In genomic region chr6:28742668-28743270, GRCh38 we compare ENCODE assay signal across 8 cellular contexts.
A peak's percentile ranks its signal among the peaks of the same experiment; 100 is the strongest.
DNase-seq lines count a peak whose midpoint lies in the region; ATAC-seq and TF ChIP-seq lines count a peak whose summit lies in the region.

No MANE protein-coding gene starts in this region.

- 6% methylated on average over 19 of the region's 19 CpGs for WGBS in hepatocyte (ENCODE audit: low lambda C conversion rate, missing lambda C conversion rate)

- H3K36me3 ChIP-seq in hepatocyte (replicated peaks; ENCODE audit: insufficient read depth, low read depth), result no peaks in the 10 kb centered on the region

- H3K9me3 ChIP-seq in hepatocyte (ENCODE audit: low read depth), result no peaks in the 10 kb centered on the region

- no peaks in the 10 kb centered on the region for H3K9me2 ChIP-seq in hepatocyte (replicated peaks; ENCODE audit: insufficient read depth)

- POLR2A ChIA-PET in HEK293T (lab: Yijun Ruan, JAX), result interaction anchor here (0.6 kb wide), 1 partner anchor 15 kb away, joined by 4 read pairs; no protein-coding TSS in a partner anchor

- DNase-seq in COLO829 (ENCODE audit: low spot score), result peak; percentile 85
- DNase-seq in HEK293T (ENCODE audit: extremely low spot score), result no peak
- peak; percentile 75 to 89 for DNase-seq in SW 1271 (lab: John Stamatoyannopoulos, UW)
- DNase-seq in hepatocyte (ENCODE audit: low spot score), result peak; percentile 16

- H4K20me1 ChIP-seq in hepatocyte (ENCODE audit: insufficient read depth, poor library complexity, severe bottlenecking), result no peaks in the 10 kb centered on the region

- no peak overlapping the region for H3K4me2 ChIP-seq in hepatocyte

- peaks cover 79% of the 10 kb centered on the region for H3K27me3 ChIP-seq in hepatocyte

- no peak for ATAC-seq in GM18867 (IDR thresholded peaks at IDR 0.05; ENCODE audit: unreplicated experiment)
- no peak for ATAC-seq in GM21786 (IDR thresholded peaks at IDR 0.05; ENCODE audit: unreplicated experiment)
- ATAC-seq in GM18858 (IDR thresholded peaks at IDR 0.05; ENCODE audit: unreplicated experiment), result no peak
- ATAC-seq in GM19351 (IDR thresholded peaks at IDR 0.05; ENCODE audit: unreplicated experiment), result no peak

- H3K4me3 ChIP-seq in hepatocyte, result no peak overlapping the region

- CTCF ChIA-PET in HEK293T (lab: Yijun Ruan, JAX), result interaction anchor here (1.1 kb wide), 1 partner anchor 30 kb away, joined by 3 read pairs; no protein-coding TSS in a partner anchor

- TF ChIP-seq CTCF in hepatocyte (IDR thresholded peaks at IDR 0.05; ENCODE audit: poor library complexity), result no peak

- H3K27ac ChIP-seq in hepatocyte, result no peak overlapping the region

- no peaks in the 10 kb centered on the region for H3K4me1 ChIP-seq in hepatocyte (ENCODE audit: insufficient read depth)

- H2AFZ ChIP-seq in hepatocyte, result no peak overlapping the region

- no peaks in the 10 kb centered on the region for H3K79me2 ChIP-seq in hepatocyte

TF ChIP-seq in HEK293T, 16 proteins besides CTCF, POLR2A, EP300 and RAD21:
- TF ChIP-seq ZNF384 (IDR thresholded peaks at IDR 0.05), result peak; percentile 96
- TF ChIP-seq FOXM1 (IDR thresholded peaks at IDR 0.05; ENCODE audit: borderline replicate concordance), result no peak
- TF ChIP-seq L3MBTL2 (conservative IDR thresholded peaks at IDR 0.05), result 0 out of 2 replicates have a peak, but pooled peaks have one; percentile 50
- no peak for TF ChIP-seq SP1 (IDR thresholded peaks at IDR 0.05)
- no peak for TF ChIP-seq NFRKB (IDR thresholded peaks at IDR 0.05)
